In the genomic region with DNA sequence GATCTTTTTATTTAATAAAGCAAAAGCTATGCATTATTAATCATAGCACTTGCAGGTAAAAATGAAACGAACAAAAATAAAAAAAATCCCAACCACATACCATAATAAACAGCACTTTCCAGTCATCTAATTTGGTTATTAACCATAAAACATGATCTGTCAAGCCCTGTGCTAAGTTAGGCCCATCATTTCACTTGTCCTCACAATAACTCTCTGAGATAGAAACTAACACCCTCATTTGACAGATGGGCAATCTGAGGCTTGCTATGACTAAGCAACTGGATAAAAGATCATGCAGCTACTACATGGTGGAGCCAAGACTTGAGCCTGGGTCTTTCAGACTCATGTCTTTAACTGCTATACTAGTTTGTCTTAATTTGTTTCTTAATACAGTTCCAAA, we compare ENCODE assay signal across 11 cellular contexts. TPM values are rescaled to one million over a fixed set of nuclear protein-coding genes. Genes with fewer than 3 reads are reported as not detected.
DNase-seq lines count a peak whose midpoint lies in the region; ATAC-seq, FAIRE-seq and TF ChIP-seq lines count a peak whose summit lies in the region.
"Had no signal": no experiment of that assay in that cellular context is flagged by ENCODE, and none has a peak within 500 bp of the region (broad histone marks: within the 10 kb centered on the region; RNA-seq: fewer than 3 reads in every experiment).

No MANE protein-coding gene starts in this region.

- SMC1A ChIA-PET in GM12878 (lab: Charles Lee; ENCODE audit: uncharacterized antibody, unreplicated experiment), result interaction anchor here (0.7 to 2.4 kb wide), 6 partner anchors 10 to 249 kb away, joined by 3 to 8 read pairs (median 4); no protein-coding TSS in a partner anchor

- no peak for TF ChIP-seq POLR2A in GM12878 (IDR thresholded peaks at IDR 0.05; ENCODE audit: low read depth, low read length)

- no peak overlapping the region for H3K4me2 ChIP-seq in GM12878 (ENCODE audit: control insufficient read depth, insufficient read depth)
- no peak overlapping the region for H3K4me2 ChIP-seq in Karpas-422 (ENCODE audit: low read depth, low read length, poor library complexity, severe bottlenecking)

- H3K27me3 ChIP-seq in GM12878 (replicated peaks in 1 of 2; ENCODE audit: control insufficient read depth in 2 of 2, insufficient read depth in 2 of 2, low read length in 1 of 2), result no peaks in the 10 kb centered on the region
- no peaks in the 10 kb centered on the region for H3K27me3 ChIP-seq in Karpas-422 (ENCODE audit: low read length)

- DNase-seq in GM12878 (ENCODE audit: low read depth, low spot score) (no peak), Karpas-422 (no peak), COLO829 (ENCODE audit: low spot score) (no peak), DMS153 treated with DMSO at 0.1 percent for 48 hours (lab: John Stamatoyannopoulos, UW; ENCODE audit: unreplicated experiment) (no peak)

- H3K9ac ChIP-seq in GM12878 (ENCODE audit: control insufficient read depth, insufficient read depth, low read length) (no peak overlapping the region), Karpas-422 (ENCODE audit: low read length) (no peak overlapping the region)

- WGBS in GM12878 (ENCODE audit: insufficient coverage, insufficient replicate concordance, low lambda C conversion rate, missing lambda C conversion rate), result 0% methylated on average over 1 of the region's 1 CpG

- H4K20me1 ChIP-seq in GM12878 (ENCODE audit: control insufficient read depth, insufficient read depth) (no peaks in the 10 kb centered on the region), Karpas-422 (ENCODE audit: insufficient read depth, low read depth, low read length) (no peaks in the 10 kb centered on the region; the same call in 1 of the 2 replicates)

- no TSS peak for BruUV-seq in GM12878 (replicated peaks; lab: Mats Ljungman, UMichigan)

- POLR2A ChIA-PET in GM12878 (lab: Charles Lee), result interaction anchor here (0.6 kb wide), 2 partner anchors 12 to 18 kb away, joined by 3 read pairs; no protein-coding TSS in a partner anchor

- ATAC-seq in GM18861 (IDR thresholded peaks at IDR 0.05; ENCODE audit: unreplicated experiment) (peak; percentile 56), GM21360 (IDR thresholded peaks at IDR 0.05; ENCODE audit: unreplicated experiment) (peak; percentile 73), HG03045 (IDR thresholded peaks at IDR 0.05; ENCODE audit: unreplicated experiment) (peak; percentile 91), GM12878 (peak; percentile 93), esophagus mucosa (no peak)

- FAIRE-seq in GM12878 (lab: Jason Lieb, UNC), result no peak
- FAIRE-seq: urothelium cell line had no signal

- no peak overlapping the region; the same call in 1 of the 2 replicates for H3K27ac ChIP-seq in GM12878 (ENCODE audit: control insufficient read depth, insufficient read depth)
- no peak overlapping the region for H3K27ac ChIP-seq in Karpas-422 (ENCODE audit: low read length)

- H3K4me3 ChIP-seq in GM12878, result no peak overlapping the region
- no peak overlapping the region for H3K4me3 ChIP-seq in Karpas-422 (ENCODE audit: low read length)
- H3K4me3 ChIP-seq: lung had no signal

- CTCF ChIA-PET in GM12878 (lab: Yijun Ruan, JAX), result interaction anchor here (0.9 to 2.5 kb wide), 13 partner anchors 11 to 600 kb away, joined by 3 to 13 read pairs (median 3); no protein-coding TSS in a partner anchor

- TF ChIP-seq CTCF in GM12878 (IDR thresholded peaks at IDR 0.05 in 2 of 3, conservative IDR thresholded peaks at IDR 0.05 in 1 of 3; ENCODE audit: control insufficient read depth in 2 of 3, extremely low read depth in 1 of 3, insufficient read depth in 1 of 3, low read depth in 3 of 3, low read length in 3 of 3), result no peak

- intact Hi-C loops in GM12878 (cut with micrococcal nuclease; ENCODE audit: unreplicated experiment), result loop anchor here (5.0 kb wide), 1 partner anchor 104 kb away; no protein-coding TSS in a partner anchor

- H3K9me3 ChIP-seq in GM12878 (replicated peaks; ENCODE audit: control insufficient read depth, insufficient read depth, low read length), result no peaks in the 10 kb centered on the region
- H3K9me3 ChIP-seq in Karpas-422 (ENCODE audit: low read length), result no peaks in the 10 kb centered on the region

- TF ChIP-seq RAD21 in GM12878 (IDR thresholded peaks at IDR 0.05; ENCODE audit: insufficient read depth, low read depth, low read length), result no peak

- H2AFZ ChIP-seq in GM12878 (ENCODE audit: control insufficient read depth, low read depth, low read length), result no peak overlapping the region
- no peak overlapping the region for H2AFZ ChIP-seq in Karpas-422 (ENCODE audit: low read length)

- in situ Hi-C loops in GM12878 (cut with MboI), result no loop called here

- no peaks in the 10 kb centered on the region for H3K9me2 ChIP-seq in Karpas-422 (replicated peaks; ENCODE audit: insufficient read depth, low read length)

- RAD21 ChIA-PET in GM12878 (lab: Charles Lee; ENCODE audit: unreplicated experiment), result interaction anchor here (0.9 to 1.2 kb wide), 3 partner anchors 140 to 1573 kb away, joined by 3 read pairs; no protein-coding TSS in a partner anchor

- no peaks in the 10 kb centered on the region for H3K4me1 ChIP-seq in GM12878 (ENCODE audit: control insufficient read depth, insufficient read depth, low read length)
- H3K4me1 ChIP-seq in Karpas-422 (ENCODE audit: low read length), result no peaks in the 10 kb centered on the region

- no peaks in the 10 kb centered on the region for H3K79me2 ChIP-seq in GM12878 (ENCODE audit: control insufficient read depth, insufficient read depth, low read length)
- peaks cover 4% of the 10 kb centered on the region for H3K79me2 ChIP-seq in Karpas-422 (ENCODE audit: low read length)

- peaks cover 21 to 43% of the 10 kb centered on the region in 2 experiments for H3K36me3 ChIP-seq in GM12878 (ENCODE audit: control insufficient read depth in 2 of 2, insufficient read depth in 2 of 2, low read length in 1 of 2)
- peaks cover 68% of the 10 kb centered on the region for H3K36me3 ChIP-seq in Karpas-422 (ENCODE audit: insufficient read depth, low read length)

- TF ChIP-seq EP300 in GM12878 (IDR thresholded peaks at IDR 0.05; ENCODE audit: borderline replicate concordance in 1 of 2, control insufficient read depth in 1 of 2, low read depth in 2 of 2, low read length in 2 of 2), result peak; percentile 61 to 65; a peak in 2 of 4 replicates

RNA-seq across cellular contexts. Expression of a gene that starts 21.8 kb away (rescaled TPM):
- 75.3 and 88.5 TPM in 2 replicates for total RNA-seq in GM12878 (2013; cell fraction: nucleolus; rRNA removed)
- total RNA-seq in GM12878 (2014; rRNA removed), result 16.1 and 23.8 TPM in 2 replicates
- total RNA-seq in GM12878 (2014; rRNA removed; fragmentation: Illumina TruSeq; extraction: Trizol), result 14.3 and 16.9 TPM in 2 replicates
- 66.0 TPM in 2 replicates for total RNA-seq in GM12878 (2021)
- 16.8 TPM for polyA plus RNA-seq in GM12878 (2011; ENCODE audit: low read depth)
- polyA plus RNA-seq in GM12878 (2011; rRNA removed), result 18.3 and 28.3 TPM in 2 replicates
- polyA plus RNA-seq in GM12878 (2011; cell fraction: cytosol; rRNA removed), result 16.3 and 20.3 TPM in 2 replicates
- polyA plus RNA-seq in GM12878 (2011; cell fraction: nucleus; rRNA removed), result 53.3 and 56.7 TPM in 2 replicates
- 21.2 and 22.5 TPM in 2 replicates for polyA plus RNA-seq in GM12878 (2012)
- polyA plus RNA-seq in GM12878 (2014; fragmentation: Illumina TruSeq; extraction: Trizol), result 47.9 and 53.8 TPM in 2 replicates
- polyA plus RNA-seq in GM12878 (2014; fragmentation: Nextera tagmentation; extraction: Ambion mirVana), result 10 to 100 TPM; 19.6 to 20.8 TPM
- polyA plus RNA-seq in GM12878 (2014; rRNA removed), result 25.5 and 25.7 TPM in 2 replicates
- polyA plus RNA-seq in GM12878 (2016; fragmentation: Nextera tagmentation; extraction: Ambion mirVana), result 10 to 100 TPM; 38.9 to 39.8 TPM
- polyA minus RNA-seq in GM12878 (2011; rRNA and poly(A)+ RNA removed), result 19.7 and 22.9 TPM in 2 replicates
- 12.8 and 28.9 TPM in 2 replicates for polyA minus RNA-seq in GM12878 (2011; cell fraction: cytosol; rRNA and poly(A)+ RNA removed)
- 28.3 and 52.3 TPM in 2 replicates for polyA minus RNA-seq in GM12878 (2011; cell fraction: nucleus; rRNA and poly(A)+ RNA removed)
- total RNA-seq in esophagus mucosa, result 19.6 TPM
- 46.4 and 60.7 TPM in 2 replicates for total RNA-seq in Karpas-422 (2014; rRNA removed; shearing (Covaris generic); ENCODE audit: low replicate concordance)

RNA-seq across cellular contexts. Expression of a gene that starts 22.2 kb away (rescaled TPM):
- 111 and 117 TPM in 2 replicates for total RNA-seq in GM12878 (2013; cell fraction: nucleolus; rRNA removed)
- total RNA-seq in GM12878 (2014; rRNA removed) (19.3 and 27.5 TPM in 2 replicates), GM12878 (2014; rRNA removed; fragmentation: Illumina TruSeq; extraction: Trizol) (25.9 and 27.8 TPM in 2 replicates), GM12878 (2021) (16.4 and 17.9 TPM in 2 replicates), esophagus mucosa (7.6 TPM)
- polyA plus RNA-seq in GM12878 (2011; ENCODE audit: low read depth), result 11.3 TPM
- polyA plus RNA-seq in GM12878 (2011; rRNA removed) (38.0 and 56.4 TPM in 2 replicates), GM12878 (2014; fragmentation: Illumina TruSeq; extraction: Trizol) (22.3 and 30.9 TPM in 2 replicates), GM12878 (2014; fragmentation: Nextera tagmentation; extraction: Ambion mirVana) (10 to 100 TPM in 1 of 2 experiments, 1 to 10 TPM in 1; 8.3 to 11.8 TPM), GM12878 (2014; rRNA removed) (20.8 and 26.0 TPM in 2 replicates), GM12878 (2016; fragmentation: Nextera tagmentation; extraction: Ambion mirVana) (10 to 100 TPM; 12.7 to 18.5 TPM)
- 14.6 and 14.9 TPM in 2 replicates for polyA plus RNA-seq in GM12878 (2011; cell fraction: cytosol; rRNA removed)
- polyA plus RNA-seq in GM12878 (2011; cell fraction: nucleus; rRNA removed), result 49.7 and 75.6 TPM in 2 replicates
- polyA plus RNA-seq in GM12878 (2012), result 13.6 and 17.3 TPM in 2 replicates
- 32.0 and 39.8 TPM in 2 replicates for polyA minus RNA-seq in GM12878 (2011; rRNA and poly(A)+ RNA removed)
- polyA minus RNA-seq in GM12878 (2011; cell fraction: cytosol; rRNA and poly(A)+ RNA removed), result 10.4 and 11.5 TPM in 2 replicates
- 31.1 and 67.1 TPM in 2 replicates for polyA minus RNA-seq in GM12878 (2011; cell fraction: nucleus; rRNA and poly(A)+ RNA removed)
- 30.1 and 52.4 TPM in 2 replicates for total RNA-seq in Karpas-422 (2014; rRNA removed; shearing (Covaris generic); ENCODE audit: low replicate concordance)

RNA-seq across cellular contexts. Expression of a gene that starts 25.5 kb away (rescaled TPM):
- total RNA-seq in GM12878 (2013; cell fraction: nucleolus; rRNA removed), result not detected in 2 replicates
- total RNA-seq in GM12878 (2014; rRNA removed) (not detected in 2 replicates), GM12878 (2014; rRNA removed; fragmentation: Illumina TruSeq; extraction: Trizol) (not detected in 2 replicates), GM12878 (2021) (not detected in 2 replicates), esophagus mucosa (not detected)
- polyA plus RNA-seq in GM12878 (2011; ENCODE audit: low read depth), result not detected
- polyA plus RNA-seq in GM12878 (2011; rRNA removed) (not detected in 2 replicates), GM12878 (2014; fragmentation: Illumina TruSeq; extraction: Trizol) (not detected in 2 replicates), GM12878 (2014; fragmentation: Nextera tagmentation; extraction: Ambion mirVana) (not detected), GM12878 (2014; rRNA removed) (not detected in 2 replicates), GM12878 (2016; fragmentation: Nextera tagmentation; extraction: Ambion mirVana) (not detected)
- not detected in 2 replicates for polyA plus RNA-seq in GM12878 (2011; cell fraction: cytosol; rRNA removed)
- polyA plus RNA-seq in GM12878 (2011; cell fraction: nucleus; rRNA removed), result not detected in 2 replicates
- not detected in 2 replicates for polyA plus RNA-seq in GM12878 (2012)
- not detected in 2 replicates for polyA minus RNA-seq in GM12878 (2011; rRNA and poly(A)+ RNA removed)
- not detected in 2 replicates for polyA minus RNA-seq in GM12878 (2011; cell fraction: cytosol; rRNA and poly(A)+ RNA removed)
- polyA minus RNA-seq in GM12878 (2011; cell fraction: nucleus; rRNA and poly(A)+ RNA removed), result not detected in 2 replicates
- total RNA-seq in Karpas-422 (2014; rRNA removed; shearing (Covaris generic); ENCODE audit: low replicate concordance), result not detected in 2 replicates
- total RNA-seq: SK-MEL-5 had no signal
